ENCODE assay signal across 8 cellular contexts in genomic region chr3:10173926-10174435, GRCh38. TPM values are rescaled to one million over a fixed set of nuclear protein-coding genes. Genes with fewer than 3 reads are reported as not detected.
A peak's percentile ranks its signal among the peaks of the same experiment; 100 is the strongest.
DNase-seq lines count a peak whose midpoint lies in the region; ATAC-seq lines count a peak whose summit lies in the region.

No MANE protein-coding gene starts in this region.

- no peak overlapping the region for H3K4me3 ChIP-seq in mesendoderm (ENCODE audit: low read length)

- no peak overlapping the region for H3K27ac ChIP-seq in mesendoderm (ENCODE audit: low read depth, low read length)

- H3K23ac ChIP-seq in mesendoderm (ENCODE audit: low read length), result no peak overlapping the region

- H3K36me3 ChIP-seq in mesendoderm (ENCODE audit: control insufficient read depth, insufficient read depth, low read length), result no peaks in the 10 kb centered on the region

- H2BK5ac ChIP-seq in mesendoderm (ENCODE audit: low read length), result no peak overlapping the region

- no CpG with 5 or more reads among the region's 6 CpGs for whole genome bisulfite sequencing in mesendoderm (ENCODE audit: extremely low coverage, insufficient coverage, low lambda C conversion rate)

- no peak overlapping the region for H3K4ac ChIP-seq in mesendoderm (ENCODE audit: low read depth, low read length)

- H3K9me3 ChIP-seq in T-helper 17 cell (ENCODE audit: control insufficient read depth, low read length, poor library complexity, severe bottlenecking), result no peaks in the 10 kb centered on the region

- ATAC-seq in GM21529 (IDR thresholded peaks at IDR 0.05; ENCODE audit: unreplicated experiment) (peak; percentile 70), T-helper 17 cell (peak; percentile 60), HG03342 (IDR thresholded peaks at IDR 0.05; ENCODE audit: unreplicated experiment) (no peak)

- peak overlapping the region; percentile 72 for H3K27ac Mint-ChIP-seq in T-helper 17 cell

- no peak overlapping the region for H3K4me2 ChIP-seq in mesendoderm (ENCODE audit: low read length)

- no peaks in the 10 kb centered on the region for H3K27me3 ChIP-seq in mesendoderm (ENCODE audit: insufficient read depth, low read length, poor library complexity)

- no peaks in the 10 kb centered on the region for H3K36me3 Mint-ChIP-seq in T-helper 17 cell (ENCODE audit: low read depth)

- no peaks in the 10 kb centered on the region for H3K27me3 Mint-ChIP-seq in T-helper 17 cell

- H2AK5ac ChIP-seq in mesendoderm (ENCODE audit: low read length), result no peak overlapping the region

- no peak overlapping the region for H4K8ac ChIP-seq in mesendoderm (ENCODE audit: low read depth, low read length)

- H3K4me1 ChIP-seq in mesendoderm (ENCODE audit: control insufficient read depth, low read depth, low read length), result no peaks in the 10 kb centered on the region

- H3K4me3 Mint-ChIP-seq in T-helper 17 cell, result peak overlapping the region; percentile 39

- no peak overlapping the region for H2BK15ac ChIP-seq in mesendoderm (replicated peaks; ENCODE audit: low read depth)

- H3K79me2 ChIP-seq in mesendoderm (ENCODE audit: control insufficient read depth, insufficient read depth, low read length), result no peaks in the 10 kb centered on the region

- no peak overlapping the region for H3K9ac ChIP-seq in mesendoderm (ENCODE audit: low read length)

- H3K56ac ChIP-seq in mesendoderm (ENCODE audit: low read length), result no peak overlapping the region

- DNase-seq in T-helper 17 cell (no peak), glomerular endothelial cell (ENCODE audit: extremely low read depth, low read depth, low spot score) (peak; percentile 91), pulmonary artery endothelial cell (ENCODE audit: low read depth, low spot score) (peak; percentile 96), mesendoderm (no peak), SIG-M5 (lab: John Stamatoyannopoulos, UW) (no peak)
- no peak for DNase-seq in stimulated activated CD4-positive, alpha-beta T cell treated with anti-CD3 and anti-CD28 coated beads, Interleukin-4, amount 100 ng/mL, for 1 hour

- H3K79me1 ChIP-seq in mesendoderm (ENCODE audit: low read length), result no peaks in the 10 kb centered on the region

- peaks cover 9% of the 10 kb centered on the region for H3K4me1 Mint-ChIP-seq in T-helper 17 cell

- H4K5ac ChIP-seq in mesendoderm (ENCODE audit: low read length), result no peak overlapping the region

- H2BK120ac ChIP-seq in mesendoderm (ENCODE audit: low read depth, low read length), result no peak overlapping the region

- H3K18ac ChIP-seq in mesendoderm (ENCODE audit: low read length), result no peak overlapping the region

RNA-seq across cellular contexts. Expression of gene IRAK2, which starts 9.3 kb away (rescaled TPM):
- total RNA-seq in T-helper 17 cell (1 to 10 TPM; 4.6 to 5.0 TPM), glomerular endothelial cell (41.6 and 50.1 TPM in 2 replicates), pulmonary artery endothelial cell (26.1 and 29.4 TPM in 2 replicates)
- 0.27 TPM for polyA plus RNA-seq in mesendoderm (2013, experiment 1 of 2)
- polyA plus RNA-seq in mesendoderm (2013, experiment 2 of 2), result 0.25 TPM

RNA-seq across cellular contexts. Expression of gene VHL, which starts 32.4 kb away (rescaled TPM):
- total RNA-seq in T-helper 17 cell (10 to 100 TPM; 56.3 to 63.7 TPM), glomerular endothelial cell (47.1 and 50.7 TPM in 2 replicates), pulmonary artery endothelial cell (39.0 and 42.8 TPM in 2 replicates)
- 24.2 TPM for polyA plus RNA-seq in mesendoderm (2013, experiment 1 of 2)
- polyA plus RNA-seq in mesendoderm (2013, experiment 2 of 2), result 24.9 TPM

RNA-seq across cellular contexts. Expression of gene BRK1, which starts 58.5 kb away (rescaled TPM):
- 10 to 100 TPM; 52.4 to 53.8 TPM for total RNA-seq in T-helper 17 cell
- total RNA-seq in glomerular endothelial cell, result 156 and 202 TPM in 2 replicates
- total RNA-seq in pulmonary artery endothelial cell, result 113 and 170 TPM in 2 replicates
- 119 TPM for polyA plus RNA-seq in mesendoderm (2013, experiment 1 of 2)
- polyA plus RNA-seq in mesendoderm (2013, experiment 2 of 2), result 115 TPM

Comparison
In these comparisons a context has a peak if more than half of its experiments do, and no peak if none do; other contexts are left out.
1. DNase-seq: peak in glomerular endothelial cell (single experiment) and pulmonary artery endothelial cell (single experiment); none in T-helper 17 cell (0 of 3), stimulated activated CD4-positive, alpha-beta T cell treated with anti-CD3 and anti-CD28 coated beads, Interleukin-4, amount 100 ng/mL, for 1 hour (single experiment), mesendoderm (single experiment) and SIG-M5 (single experiment).